Comparison of ENCODE assay signal across 1 cellular context in genomic region chr19:54616840-54617560, GRCh38.
TF ChIP-seq lines count a peak whose summit lies in the region.

No MANE protein-coding gene starts in this region.

TF ChIP-seq in GM23338, 12 proteins besides CTCF, POLR2A, EP300 and RAD21 (continued from another document):
- TF ChIP-seq ZNF462 (CRISPR knock-in tag; IDR thresholded peaks at IDR 0.05) = no peak
